ENCODE assay signal across 8 cellular contexts in the genomic region with DNA sequence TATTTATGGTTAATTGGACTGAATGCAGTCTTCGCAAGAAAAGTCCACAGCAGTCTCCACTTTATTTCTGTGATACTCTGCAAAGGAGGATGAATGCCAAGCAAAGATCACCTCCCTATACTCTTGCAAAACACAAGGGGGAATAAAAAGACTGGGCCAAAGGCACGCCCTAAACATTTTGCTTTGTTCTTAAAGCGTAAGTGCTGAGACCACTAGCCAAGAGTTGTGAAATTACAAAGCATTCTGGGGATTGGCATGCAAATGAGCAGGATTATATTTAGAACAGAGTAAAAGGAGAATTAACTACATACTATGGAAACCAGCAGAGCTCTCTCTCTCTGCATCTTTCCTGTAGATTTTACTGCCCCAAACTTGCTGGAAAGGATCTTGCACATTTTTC. TPM values are rescaled to one million over a fixed set of nuclear protein-coding genes. Genes with fewer than 3 reads are reported as not detected.
DNase-seq lines count a peak whose midpoint lies in the region; ATAC-seq and TF ChIP-seq lines count a peak whose summit lies in the region.

No MANE protein-coding gene starts in this region.

- no peaks in the 10 kb centered on the region for H3K9me3 ChIP-seq in HUES64 (ENCODE audit: insufficient read depth, low read depth, low read length)
- H3K9me3 ChIP-seq in psoas muscle: no peaks in the 10 kb centered on the region

- H3K27ac Mint-ChIP-seq in activated T-cell treated with anti-CD3 and anti-CD28 coated beads, Interleukin-2, amount 50 U/mL, for 72 hours: no peak overlapping the region

- H3K4me3 ChIP-seq in GM06990 (replicated peaks; ENCODE audit: low read depth, low read length) (no peak overlapping the region), HUES64 (ENCODE audit: low read length) (peak overlapping the region; percentile 91), coronary artery (peak overlapping the region; percentile 91), psoas muscle (peak overlapping the region; percentile 77)

- peaks cover 1 to 2% of the 10 kb centered on the region in 2 donors for H3K36me3 Mint-ChIP-seq in activated T-cell treated with anti-CD3 and anti-CD28 coated beads, Interleukin-2, amount 50 U/mL, for 72 hours (ENCODE audit: insufficient read depth in 2 of 2)

- H3K9me3 Mint-ChIP-seq in activated T-cell treated with anti-CD3 and anti-CD28 coated beads, Interleukin-2, amount 50 U/mL, for 72 hours: no peaks in the 10 kb centered on the region

- DNase-seq in GM06990 (ENCODE audit: extremely low read depth, insufficient read length) (peak; percentile 18), coronary artery (ENCODE audit: low spot score) (no peak), psoas muscle (no peak), dedifferentiated amniotic fluid mesenchymal stem cell (ENCODE audit: extremely low spot score) (no peak), NCI-H2107 (lab: John Stamatoyannopoulos, UW) (no peak)
- no peak for DNase-seq in activated T-cell treated with anti-CD3 and anti-CD28 coated beads, Interleukin-2, amount 50 U/mL, for 72 hours

- peaks cover 45% of the 10 kb centered on the region for H3K4me1 ChIP-seq in HUES64 (ENCODE audit: insufficient read depth, low read length)
- H3K4me1 ChIP-seq in psoas muscle: peaks cover 17% of the 10 kb centered on the region

- no peaks in the 10 kb centered on the region for H3K36me3 ChIP-seq in GM06990 (ENCODE audit: control insufficient read depth, insufficient read depth, low read length)
- H3K36me3 ChIP-seq in HUES64 (ENCODE audit: insufficient read depth, low read length): peaks cover 7% of the 10 kb centered on the region; the same call in 1 of the 2 replicates
- no peaks in the 10 kb centered on the region for H3K36me3 ChIP-seq in psoas muscle (ENCODE audit: insufficient read depth in 1 of 2, low read depth in 1 of 2)

- peak overlapping the region; percentile 54 for H3K27ac ChIP-seq in HUES64 (ENCODE audit: low read depth, low read length)
- H3K27ac ChIP-seq in coronary artery: peak overlapping the region; percentile 91 to 96
- peak overlapping the region; percentile 79 for H3K27ac ChIP-seq in psoas muscle

- H3K4me3 Mint-ChIP-seq in activated T-cell treated with anti-CD3 and anti-CD28 coated beads, Interleukin-2, amount 50 U/mL, for 72 hours: no peak overlapping the region

- no peak for TF ChIP-seq CTCF in GM06990 (IDR thresholded peaks at IDR 0.05; ENCODE audit: insufficient read depth, low read length, poor library complexity, severe bottlenecking)
- TF ChIP-seq CTCF in coronary artery (IDR thresholded peaks at IDR 0.05): no peak
- TF ChIP-seq CTCF in psoas muscle (IDR thresholded peaks at IDR 0.05): no peak

- ATAC-seq in psoas muscle (peak in 3 of 4 donors; percentile 18 to 27 (median 23)), HG03342 (IDR thresholded peaks at IDR 0.05; ENCODE audit: unreplicated experiment) (no peak)
- ATAC-seq in activated T-cell treated with anti-CD3 and anti-CD28 coated beads, Interleukin-2, amount 50 U/mL, for 72 hours (replicated peaks in 1 of 2): no peak

- no peaks in the 10 kb centered on the region; the same call in 1 of the 2 replicates for H3K27me3 ChIP-seq in GM06990 (replicated peaks; ENCODE audit: control insufficient read depth, insufficient read depth, low read length)
- no peaks in the 10 kb centered on the region for H3K27me3 ChIP-seq in HUES64 (ENCODE audit: insufficient read depth, low read length)
- peaks cover 0 to 8% (median 0%) of the 10 kb centered on the region in 3 donors for H3K27me3 ChIP-seq in psoas muscle (ENCODE audit: insufficient read depth in 3 of 3, low read length in 2 of 3)

- H3K9ac ChIP-seq in HUES64 (ENCODE audit: low read depth, low read length): peak overlapping the region; percentile 92; the same call in 1 of the 2 replicates

- WGBS in HUES64: 4% methylated on average over 2 of the region's 3 CpGs
- 20 to 24% (median 22%) methylated on average over 3 of the region's 3 CpGs for WGBS in psoas muscle, 3 donors

- H3K27me3 Mint-ChIP-seq in activated T-cell treated with anti-CD3 and anti-CD28 coated beads, Interleukin-2, amount 50 U/mL, for 72 hours (ENCODE audit: low read depth): peaks cover 65% of the 10 kb centered on the region

- intact Hi-C loops in psoas muscle (cut with DNase I): loop anchor here in 1 of 2 donors (2.0 kb wide), 1 partner anchor 53 kb away; no protein-coding TSS in a partner anchor

- peaks cover 13% of the 10 kb centered on the region for H3K4me1 Mint-ChIP-seq in activated T-cell treated with anti-CD3 and anti-CD28 coated beads, Interleukin-2, amount 50 U/mL, for 72 hours (ENCODE audit: low read depth)

RNA-seq across cellular contexts. Expression of gene DPYSL3, which starts 54.5 kb away (rescaled TPM):
- 234 TPM for polyA plus RNA-seq in HUES64 (2013, experiment 1 of 2)
- 219 TPM for polyA plus RNA-seq in HUES64 (2013, experiment 2 of 2)
- total RNA-seq in psoas muscle: 10 to 100 TPM; 18.0 to 58.5 (median 38.4) TPM
- 10 to 100 TPM in 2 of 3 donors, 1 to 10 TPM in 1; 8.8 to 15.0 (median 13.5) TPM for polyA plus RNA-seq in psoas muscle
- total RNA-seq in activated T-cell treated with anti-CD3 and anti-CD28 coated beads, Interleukin-2, amount 50 U/mL, for 72 hours: under 1 TPM; 0.05 to 0.12 TPM

Comparison
In these comparisons a context has a peak if more than half of its experiments do, and no peak if none do; other contexts are left out.
1. ATAC-seq: peak in psoas muscle (3 of 4); none in activated T-cell treated with anti-CD3 and anti-CD28 coated beads, Interleukin-2, amount 50 U/mL, for 72 hours (0 of 2) and HG03342 (single experiment).
2. RNA of gene DPYSL3, which starts 54.5 kb away (total RNA-seq): 18.0 to 58.5 TPM in psoas muscle; 0.05 to 0.12 TPM in activated T-cell treated with anti-CD3 and anti-CD28 coated beads, Interleukin-2, amount 50 U/mL, for 72 hours; every median in the first group is over 10 times any median in the second.
3. Peak in every context shown above with its lines, with median percentiles within 50 percentile points of each other: H3K27ac ChIP-seq.